Comparison of ENCODE assay signal across 15 cellular contexts in the genomic region with DNA sequence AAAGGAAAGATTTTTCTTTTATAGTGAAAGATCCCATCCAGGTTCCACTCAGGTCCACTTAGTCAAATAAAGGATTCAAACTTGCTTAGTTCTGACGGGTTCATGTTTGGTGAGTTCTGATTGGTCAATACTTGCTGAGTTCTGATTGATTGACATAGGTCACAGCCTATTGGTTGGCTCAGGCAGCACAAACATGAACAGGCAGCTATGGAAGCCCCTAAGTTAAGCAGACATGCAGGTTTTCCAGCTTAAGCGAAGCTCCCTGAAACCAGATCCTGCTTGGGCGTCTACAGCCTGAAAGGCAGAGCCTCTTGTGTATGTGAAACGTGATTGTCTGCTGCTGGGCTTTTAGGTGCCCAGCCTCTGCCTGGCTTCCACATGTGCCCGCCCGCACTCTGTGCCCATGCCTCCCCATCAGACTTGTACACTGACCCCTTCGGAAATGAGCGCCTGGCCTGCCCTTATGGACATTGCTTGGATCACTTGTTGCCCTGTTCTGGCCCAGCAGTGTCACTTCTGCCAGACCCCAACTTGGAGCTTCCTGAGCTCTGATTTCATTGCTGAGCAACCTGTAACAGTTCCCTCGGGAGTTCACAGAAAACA. TPM values are rescaled to one million over a fixed set of nuclear protein-coding genes. Genes with fewer than 3 reads are reported as not detected.
A peak's percentile ranks its signal among the peaks of the same experiment; 100 is the strongest.
DNase-seq lines count a peak whose midpoint lies in the region; ATAC-seq and TF ChIP-seq lines count a peak whose summit lies in the region.
"Had no signal": no experiment of that assay in that cellular context is flagged by ENCODE, and none has a peak within 500 bp of the region (broad histone marks: within the 10 kb centered on the region; RNA-seq: fewer than 3 reads in every experiment).

No MANE protein-coding gene starts in this region.

- H3K36me3 ChIP-seq in lower lobe of right lung (no peaks in the 10 kb centered on the region), Peyer's patch (no peaks in the 10 kb centered on the region)

- H3K4me1 ChIP-seq in lower lobe of right lung: no peaks in the 10 kb centered on the region
- H3K4me1 ChIP-seq in Peyer's patch: no peaks in the 10 kb centered on the region

- H3K4me3 Mint-ChIP-seq in activated CD8-positive, alpha-beta memory T cell treated with anti-CD3 and anti-CD28 coated beads, Interleukin-2, amount 10 ng/mL, durations not matched to agents 7 days and 5 days: no peak overlapping the region
- no peak overlapping the region for H3K4me3 Mint-ChIP-seq in stimulated activated memory B cell treated with anti-CD40 and anti-IgM and Interleukin-4, amounts not matched to agents 10 μg/mL and 1 μg/mL and 100 μg/mL, for 72 hours
- H3K4me3 Mint-ChIP-seq: activated CD4-positive, alpha-beta T cell treated with anti-CD3 and anti-CD28 coated beads for 36 hours; B cell; natural killer cell treated with Interleukin-12 subunit alpha and Interleukin-12 subunit beta and Interleukin-15 and Interleukin-18, amount 100 ng/mL, for 72 hours had no signal

- H3K27me3 ChIP-seq in lower lobe of right lung (ENCODE audit: low read depth) (no peaks in the 10 kb centered on the region), Peyer's patch (no peaks in the 10 kb centered on the region)

- intact Hi-C loops in lower lobe of right lung (cut with DNase I): no loop called here

- TF ChIP-seq POLR2A in Peyer's patch (IDR thresholded peaks at IDR 0.05): no peak

- peaks cover 8% of the 10 kb centered on the region for H3K4me1 Mint-ChIP-seq in activated CD8-positive, alpha-beta memory T cell treated with anti-CD3 and anti-CD28 coated beads, Interleukin-2, amount 10 ng/mL, durations not matched to agents 7 days and 5 days
- no peaks in the 10 kb centered on the region for H3K4me1 Mint-ChIP-seq in stimulated activated memory B cell treated with anti-CD40 and anti-IgM and Interleukin-4, amounts not matched to agents 10 μg/mL and 1 μg/mL and 100 μg/mL, for 72 hours
- H3K4me1 Mint-ChIP-seq: B cell had no signal

- H3K9me3 ChIP-seq in lower lobe of right lung (no peaks in the 10 kb centered on the region), Peyer's patch (no peaks in the 10 kb centered on the region)

- H3K36me3 Mint-ChIP-seq in activated CD8-positive, alpha-beta memory T cell treated with anti-CD3 and anti-CD28 coated beads, Interleukin-2, amount 10 ng/mL, durations not matched to agents 7 days and 5 days: peaks cover 3% of the 10 kb centered on the region
- H3K36me3 Mint-ChIP-seq in stimulated activated memory B cell treated with anti-CD40 and anti-IgM and Interleukin-4, amounts not matched to agents 10 μg/mL and 1 μg/mL and 100 μg/mL, for 72 hours: no peaks in the 10 kb centered on the region

- no peak for TF ChIP-seq CTCF in fibroblast of the aortic adventitia (IDR thresholded peaks at IDR 0.05; ENCODE audit: insufficient read depth, low read length)
- no peak for TF ChIP-seq CTCF in lower lobe of right lung (IDR thresholded peaks at IDR 0.05)
- TF ChIP-seq CTCF in Peyer's patch (IDR thresholded peaks at IDR 0.05): no peak

- no peak overlapping the region for H3K27ac Mint-ChIP-seq in activated CD8-positive, alpha-beta memory T cell treated with anti-CD3 and anti-CD28 coated beads, Interleukin-2, amount 10 ng/mL, durations not matched to agents 7 days and 5 days
- H3K27ac Mint-ChIP-seq in stimulated activated memory B cell treated with anti-CD40 and anti-IgM and Interleukin-4, amounts not matched to agents 10 μg/mL and 1 μg/mL and 100 μg/mL, for 72 hours: no peak overlapping the region
- H3K27ac Mint-ChIP-seq: activated CD4-positive, alpha-beta T cell treated with anti-CD3 and anti-CD28 coated beads for 36 hours; B cell; natural killer cell treated with Interleukin-12 subunit alpha and Interleukin-12 subunit beta and Interleukin-15 and Interleukin-18, amount 100 ng/mL, for 72 hours had no signal

- H3K27ac ChIP-seq in lower lobe of right lung (no peak overlapping the region), Peyer's patch (no peak overlapping the region)

- no peak for ATAC-seq in activated CD8-positive, alpha-beta memory T cell treated with anti-CD3 and anti-CD28 coated beads, Interleukin-2, amount 10 ng/mL, durations not matched to agents 7 days and 5 days
- ATAC-seq in stimulated activated memory B cell treated with anti-CD40 and anti-IgM and Interleukin-4, amounts not matched to agents 10 μg/mL and 1 μg/mL and 100 μg/mL, for 72 hours: peak; percentile 45
- no peak for ATAC-seq in lower lobe of right lung
- ATAC-seq: activated CD4-positive, alpha-beta T cell treated with anti-CD3 and anti-CD28 coated beads for 36 hours; natural killer cell treated with Interleukin-12 subunit alpha and Interleukin-12 subunit beta and Interleukin-15 and Interleukin-18, amount 100 ng/mL, for 72 hours had no signal

- H3K27me3 Mint-ChIP-seq in activated CD8-positive, alpha-beta memory T cell treated with anti-CD3 and anti-CD28 coated beads, Interleukin-2, amount 10 ng/mL, durations not matched to agents 7 days and 5 days: peaks cover 2% of the 10 kb centered on the region
- peaks cover 40% of the 10 kb centered on the region for H3K27me3 Mint-ChIP-seq in stimulated activated memory B cell treated with anti-CD40 and anti-IgM and Interleukin-4, amounts not matched to agents 10 μg/mL and 1 μg/mL and 100 μg/mL, for 72 hours

- CTCF ChIA-PET in activated CD8-positive, alpha-beta memory T cell treated with anti-CD3 and anti-CD28 coated beads, Interleukin-2, amount 10 ng/mL, durations not matched to agents 7 days and 5 days (lab: Charles Lee): no interaction called here

- in situ Hi-C loops in SK-MEL-5 (cut with HindIII; ENCODE audit: low pct_unique_long_range_greater_than_20kb, low sequenced_read_pairs): no loop called here

- H3K4me3 ChIP-seq in fibroblast of the aortic adventitia (ENCODE audit: low read depth, low read length) (no peak overlapping the region), lower lobe of right lung (no peak overlapping the region), Peyer's patch (no peak overlapping the region)

- DNase-seq in activated CD8-positive, alpha-beta memory T cell treated with anti-CD3 and anti-CD28 coated beads for 24 hours: peak; percentile 55
- no peak for DNase-seq in activated CD8-positive, alpha-beta memory T cell treated with anti-CD3 and anti-CD28 coated beads, Interleukin-2, amount 10 ng/mL, durations not matched to agents 7 days and 5 days
- DNase-seq in SK-MEL-5 (ENCODE audit: low read depth, low spot score): peak; percentile 82
- DNase-seq in fibroblast of the aortic adventitia (ENCODE audit: low read depth): peak; percentile 43
- DNase-seq in lower lobe of right lung: no peak
- no peak for DNase-seq in stimulated activated naive CD4-positive, alpha-beta T cell treated with Interleukin-2 at 50 U/mL for 16 hours (lab: John Stamatoyannopoulos, UW)
- no peak for DNase-seq in Peyer's patch
- DNase-seq: activated CD4-positive, alpha-beta T cell treated with anti-CD3 and anti-CD28 coated beads for 36 hours; activated naive CD4-positive, alpha-beta T cell; NCI-H1694 treated with DMSO at 0.1 percent for 48 hours; SIG-M5; stimulated activated naive CD4-positive, alpha-beta T cell had no signal

- peaks cover 11% of the 10 kb centered on the region for H3K9me3 Mint-ChIP-seq in activated CD8-positive, alpha-beta memory T cell treated with anti-CD3 and anti-CD28 coated beads, Interleukin-2, amount 10 ng/mL, durations not matched to agents 7 days and 5 days (ENCODE audit: low read depth)
- H3K9me3 Mint-ChIP-seq in stimulated activated memory B cell treated with anti-CD40 and anti-IgM and Interleukin-4, amounts not matched to agents 10 μg/mL and 1 μg/mL and 100 μg/mL, for 72 hours: no peaks in the 10 kb centered on the region
- H3K9me3 Mint-ChIP-seq: natural killer cell treated with Interleukin-12 subunit alpha and Interleukin-12 subunit beta and Interleukin-15 and Interleukin-18, amount 100 ng/mL, for 72 hours had no signal

RNA-seq across cellular contexts. Expression of a gene that starts 45.4 kb away (rescaled TPM):
- 10 to 100 TPM; 45.0 to 45.5 TPM for total RNA-seq in activated CD8-positive, alpha-beta memory T cell treated with anti-CD3 and anti-CD28 coated beads, Interleukin-2, amount 10 ng/mL, durations not matched to agents 7 days and 5 days
- 103 and 117 TPM in 2 replicates for total RNA-seq in SK-MEL-5 (2014; rRNA removed; shearing (Covaris generic))
- 47.2 and 49.8 TPM in 2 replicates for polyA plus RNA-seq in SK-MEL-5 (2015; cell fraction: cytosol; rRNA removed)
- polyA plus RNA-seq in SK-MEL-5 (2015; cell fraction: nucleus; rRNA removed): 42.0 and 43.4 TPM in 2 replicates
- total RNA-seq in fibroblast of the aortic adventitia (ENCODE audit: low replicate concordance): 73.3 and 110 TPM in 2 replicates
- 40.2 TPM for total RNA-seq in lower lobe of right lung
- 10 to 100 TPM; 23.9 to 87.9 (median 50.7) TPM for total RNA-seq in Peyer's patch

Comparison
In these comparisons a context has a peak if more than half of its experiments do, and no peak if none do; other contexts are left out.
1. DNase-seq: peak in activated CD8-positive, alpha-beta memory T cell treated with anti-CD3 and anti-CD28 coated beads for 24 hours (single experiment), SK-MEL-5 (single experiment) and fibroblast of the aortic adventitia (single experiment); none in activated CD8-positive, alpha-beta memory T cell treated with anti-CD3 and anti-CD28 coated beads, Interleukin-2, amount 10 ng/mL, durations not matched to agents 7 days and 5 days (single experiment), lower lobe of right lung (single experiment), stimulated activated naive CD4-positive, alpha-beta T cell treated with Interleukin-2 at 50 U/mL for 16 hours (single experiment) and Peyer's patch (0 of 3).